Comparison of ENCODE assay signal across 9 cellular contexts in genomic region chr19:54431255-54431838, GRCh38. TPM values are rescaled to one million over a fixed set of nuclear protein-coding genes. Genes with fewer than 3 reads are reported as not detected.
DNase-seq lines count a peak whose midpoint lies in the region; ATAC-seq and TF ChIP-seq lines count a peak whose summit lies in the region.
"Had no signal": no experiment of that assay in that cellular context is flagged by ENCODE, and none has a peak within 500 bp of the region (broad histone marks: within the 10 kb centered on the region; RNA-seq: fewer than 3 reads in every experiment).

No MANE protein-coding gene starts in this region.

- peaks cover 10% of the 10 kb centered on the region for H3K4me1 Mint-ChIP-seq in activated CD4-positive, alpha-beta T cell treated with anti-CD3 and anti-CD28 coated beads, Interleukin-2, amount 10 ng/mL, durations not matched to agents 24 days and 14 days
- H3K4me1 Mint-ChIP-seq in activated CD4-positive, alpha-beta T cell treated with anti-CD3 and anti-CD28 coated beads, Interleukin-2, amount 10 ng/mL, durations not matched to agents 7 days and 5 days = peaks cover 14% of the 10 kb centered on the region

- TF ChIP-seq CTCF in VCaP (conservative IDR thresholded peaks at IDR 0.05) (peak; percentile 24), heart right ventricle (IDR thresholded peaks at IDR 0.05) (peak in 1 of 9 donors; percentile 2), stomach (IDR thresholded peaks at IDR 0.05) (no peak)

- H3K36me3 ChIP-seq in heart right ventricle = no peaks in the 10 kb centered on the region
- no peaks in the 10 kb centered on the region for H3K36me3 ChIP-seq in stomach

- H3K36me3 Mint-ChIP-seq in activated CD4-positive, alpha-beta T cell treated with anti-CD3 and anti-CD28 coated beads, Interleukin-2, amount 10 ng/mL, durations not matched to agents 24 days and 14 days (ENCODE audit: low read depth) = no peaks in the 10 kb centered on the region
- no peaks in the 10 kb centered on the region for H3K36me3 Mint-ChIP-seq in activated CD4-positive, alpha-beta T cell treated with anti-CD3 and anti-CD28 coated beads, Interleukin-2, amount 10 ng/mL, durations not matched to agents 7 days and 5 days (ENCODE audit: low read depth)

- peaks cover 0 to 63% (median 34%) of the 10 kb centered on the region in 7 donors for H3K27me3 ChIP-seq in heart right ventricle
- H3K27me3 ChIP-seq in stomach = peaks cover 0 to 63% (median 34%) of the 10 kb centered on the region in 3 donors

- H3K4me1 ChIP-seq in heart right ventricle (peaks cover 8 to 45% (median 35%) of the 10 kb centered on the region in 9 donors), stomach (peaks cover 29 to 51% (median 40%) of the 10 kb centered on the region in 4 donors)

- POLR2A ChIA-PET in activated CD4-positive, alpha-beta T cell treated with anti-CD3 and anti-CD28 coated beads, Interleukin-2, amount 10 ng/mL, durations not matched to agents 7 days and 5 days (lab: Charles Lee) = interaction anchor here (0.6 to 1.1 kb wide), 2 partner anchors 18 to 43 kb away, joined by 3 to 4 read pairs; partner anchors contain the start of gene LENG8

- H3K9me3 Mint-ChIP-seq in activated CD4-positive, alpha-beta T cell treated with anti-CD3 and anti-CD28 coated beads, Interleukin-2, amount 10 ng/mL, durations not matched to agents 24 days and 14 days = no peaks in the 10 kb centered on the region
- H3K9me3 Mint-ChIP-seq in activated CD4-positive, alpha-beta T cell treated with anti-CD3 and anti-CD28 coated beads, Interleukin-2, amount 10 ng/mL, durations not matched to agents 7 days and 5 days = no peaks in the 10 kb centered on the region

- 24% methylated on average over 11 of the region's 11 CpGs for WGBS in heart right ventricle, 2 donors
- WGBS in stomach, 5 donors = 16 to 24% (median 20%) methylated on average over 11 of the region's 11 CpGs

- H3K4me3 Mint-ChIP-seq in activated CD4-positive, alpha-beta T cell treated with anti-CD3 and anti-CD28 coated beads, Interleukin-2, amount 10 ng/mL, durations not matched to agents 24 days and 14 days = peak overlapping the region; percentile 41
- no peak overlapping the region for H3K4me3 Mint-ChIP-seq in activated CD4-positive, alpha-beta T cell treated with anti-CD3 and anti-CD28 coated beads, Interleukin-2, amount 10 ng/mL, durations not matched to agents 7 days and 5 days

- no peaks in the 10 kb centered on the region for H3K9me3 ChIP-seq in heart right ventricle
- no peaks in the 10 kb centered on the region for H3K9me3 ChIP-seq in stomach

- H3K27ac Mint-ChIP-seq in activated CD4-positive, alpha-beta T cell treated with anti-CD3 and anti-CD28 coated beads, Interleukin-2, amount 10 ng/mL, durations not matched to agents 24 days and 14 days = no peak overlapping the region
- H3K27ac Mint-ChIP-seq in activated CD4-positive, alpha-beta T cell treated with anti-CD3 and anti-CD28 coated beads, Interleukin-2, amount 10 ng/mL, durations not matched to agents 7 days and 5 days = no peak overlapping the region

- H3K4me3 ChIP-seq in heart right ventricle (peak overlapping the region in 6 of 10 donors; percentile 1 to 46 (median 34)), stomach (no peak overlapping the region)

- H3K27ac ChIP-seq in VCaP = peak overlapping the region; percentile 90
- H3K27ac ChIP-seq in heart right ventricle = no peak overlapping the region
- H3K27ac ChIP-seq in stomach = no peak overlapping the region

- intact Hi-C loops in activated CD4-positive, alpha-beta T cell treated with anti-CD3 and anti-CD28 coated beads, Interleukin-2, amount 10 ng/mL, durations not matched to agents 24 days and 14 days (cut with micrococcal nuclease) = no loop called here
- intact Hi-C loops in heart right ventricle (cut with DNase I) = no loop called here
- intact Hi-C loops in stomach (cut with DNase I; ENCODE audit: low total_unique reads) = no loop called here

- peak in 3 of 8 donors; percentile 24 to 43 (median 42) for ATAC-seq in heart right ventricle
- no peak for ATAC-seq in HG03139 (IDR thresholded peaks at IDR 0.05; ENCODE audit: unreplicated experiment)
- ATAC-seq in GM21528 (IDR thresholded peaks at IDR 0.05; ENCODE audit: low FRiP score, unreplicated experiment) = no peak

- H3K27me3 Mint-ChIP-seq in activated CD4-positive, alpha-beta T cell treated with anti-CD3 and anti-CD28 coated beads, Interleukin-2, amount 10 ng/mL, durations not matched to agents 24 days and 14 days = peaks cover 10% of the 10 kb centered on the region
- H3K27me3 Mint-ChIP-seq in activated CD4-positive, alpha-beta T cell treated with anti-CD3 and anti-CD28 coated beads, Interleukin-2, amount 10 ng/mL, durations not matched to agents 7 days and 5 days = peaks cover 9% of the 10 kb centered on the region

- DNase-seq in activated CD4-positive, alpha-beta T cell treated with anti-CD3 and anti-CD28 coated beads, Interleukin-2, amount 10 ng/mL, durations not matched to agents 24 days and 14 days = no peak
- DNase-seq in activated CD4-positive, alpha-beta T cell treated with anti-CD3 and anti-CD28 coated beads, Interleukin-2, amount 10 ng/mL, durations not matched to agents 7 days and 5 days = no peak
- DNase-seq in heart right ventricle (no peak), stomach (peak; percentile 80), H4 (ENCODE audit: low spot score) (no peak)

- no peak for TF ChIP-seq EP300 in stomach (IDR thresholded peaks at IDR 0.05)

- CTCF ChIA-PET in activated CD4-positive, alpha-beta T cell treated with anti-CD3 and anti-CD28 coated beads, Interleukin-2, amount 10 ng/mL, durations not matched to agents 7 days and 5 days (lab: Charles Lee) = interaction anchor here (2.5 kb wide), 1 partner anchor 8 kb away, joined by 6 read pairs; no protein-coding TSS in a partner anchor

- no peak for TF ChIP-seq POLR2A in stomach (IDR thresholded peaks at IDR 0.05)

RNA-seq across cellular contexts. Expression of gene TTYH1, which starts 16.1 kb away (rescaled TPM):
- 0.21 and 0.78 TPM in 2 replicates for total RNA-seq in activated CD4-positive, alpha-beta T cell treated with anti-CD3 and anti-CD28 coated beads, Interleukin-2, amount 10 ng/mL, durations not matched to agents 24 days and 14 days
- 1 to 10 TPM in 1 of 2 experiments, under 1 TPM in 1; 0.72 to 1.2 TPM for total RNA-seq in activated CD4-positive, alpha-beta T cell treated with anti-CD3 and anti-CD28 coated beads, Interleukin-2, amount 10 ng/mL, durations not matched to agents 7 days and 5 days
- total RNA-seq in heart right ventricle (1 to 10 TPM in 5 of 10 donors, under 1 TPM in 5; 0.37 to 4.3 (median 1.0) TPM), stomach (10 to 100 TPM in 1 of 5 donors, 1 to 10 TPM in 2, not detected in 2; 2.3 to 12.9 (median 7.0) TPM)
- polyA plus RNA-seq in heart right ventricle (1 to 10 TPM; 1.8 to 3.1 TPM), stomach (1 to 10 TPM in 1 of 3 donors, under 1 TPM in 1, not detected in 1; 0.12 to 1.4 TPM)
- total RNA-seq in H4 (2014; rRNA removed; shearing (Covaris generic)) = not detected in 2 replicates
- polyA plus RNA-seq: BJ had no signal

RNA-seq across cellular contexts. Expression of gene LENG8, which starts 17.7 kb away (rescaled TPM):
- 202 and 214 TPM in 2 replicates for total RNA-seq in activated CD4-positive, alpha-beta T cell treated with anti-CD3 and anti-CD28 coated beads, Interleukin-2, amount 10 ng/mL, durations not matched to agents 24 days and 14 days
- total RNA-seq in activated CD4-positive, alpha-beta T cell treated with anti-CD3 and anti-CD28 coated beads, Interleukin-2, amount 10 ng/mL, durations not matched to agents 7 days and 5 days = 100 to 1,000 TPM; 245 to 248 TPM
- total RNA-seq in heart right ventricle (10 to 100 TPM; 45.5 to 76.2 (median 56.8) TPM), stomach (100 to 1,000 TPM in 4 of 5 donors, 10 to 100 TPM in 1; 61.3 to 464 (median 222) TPM)
- polyA plus RNA-seq in heart right ventricle (100 to 1,000 TPM in 1 of 2 donors, 10 to 100 TPM in 1; 34.3 to 194 TPM), stomach (10 to 100 TPM; 37.4 to 99.0 (median 89.0) TPM)
- total RNA-seq in H4 (2014; rRNA removed; shearing (Covaris generic)) = 4.3 and 4.6 TPM in 2 replicates

RNA-seq across cellular contexts. Expression of gene LENG9, which starts 32.2 kb away (rescaled TPM):
- 8.2 and 8.3 TPM in 2 replicates for total RNA-seq in activated CD4-positive, alpha-beta T cell treated with anti-CD3 and anti-CD28 coated beads, Interleukin-2, amount 10 ng/mL, durations not matched to agents 24 days and 14 days
- total RNA-seq in activated CD4-positive, alpha-beta T cell treated with anti-CD3 and anti-CD28 coated beads, Interleukin-2, amount 10 ng/mL, durations not matched to agents 7 days and 5 days = 1 to 10 TPM; 3.8 to 5.4 TPM
- total RNA-seq in heart right ventricle (1 to 10 TPM; 1.0 to 4.2 (median 1.5) TPM), stomach (10 to 100 TPM in 2 of 5 donors, 1 to 10 TPM in 3; 1.3 to 14.5 (median 3.5) TPM)
- polyA plus RNA-seq in heart right ventricle (1 to 10 TPM; 1.6 to 2.6 TPM), stomach (1 to 10 TPM; 6.9 to 7.8 (median 7.3) TPM)
- total RNA-seq in H4 (2014; rRNA removed; shearing (Covaris generic)) = 0.33 and 0.64 TPM in 2 replicates

RNA-seq across cellular contexts. Expression of gene CDC42EP5, which starts 41.7 kb away (rescaled TPM):
- 0.61 and 0.64 TPM in 2 replicates for total RNA-seq in activated CD4-positive, alpha-beta T cell treated with anti-CD3 and anti-CD28 coated beads, Interleukin-2, amount 10 ng/mL, durations not matched to agents 24 days and 14 days
- total RNA-seq in activated CD4-positive, alpha-beta T cell treated with anti-CD3 and anti-CD28 coated beads, Interleukin-2, amount 10 ng/mL, durations not matched to agents 7 days and 5 days = not detected
- 10 to 100 TPM in 5 of 10 donors, 1 to 10 TPM in 5; 5.3 to 22.8 (median 9.7) TPM for total RNA-seq in heart right ventricle
- polyA plus RNA-seq in heart right ventricle = 10 to 100 TPM; 11.2 to 21.9 TPM
- total RNA-seq in stomach = 100 to 1,000 TPM in 1 of 5 donors, 10 to 100 TPM in 2, under 1 TPM in 1, not detected in 1; 0.89 to 699 (median 32.8) TPM
- 10 to 100 TPM; 24.8 to 48.6 (median 28.3) TPM for polyA plus RNA-seq in stomach
- total RNA-seq in H4 (2014; rRNA removed; shearing (Covaris generic)) = 5.1 and 7.0 TPM in 2 replicates

Comparison
In these comparisons a context has a peak if more than half of its experiments do, and no peak if none do; other contexts are left out.
1. H3K4me3 ChIP-seq: peak in heart right ventricle (6 of 10); none in stomach (0 of 4).